13 cellular contexts compared by ENCODE assay signal in genomic region chr7:41148521-41148951, GRCh38.
DNase-seq lines count a peak whose midpoint lies in the region; ATAC-seq and TF ChIP-seq lines count a peak whose summit lies in the region.
"Had no signal": no experiment of that assay in that cellular context is flagged by ENCODE, and none has a peak within 500 bp of the region (broad histone marks: within the 10 kb centered on the region; RNA-seq: fewer than 3 reads in every experiment).

No MANE protein-coding gene starts in this region.

- H3K9ac ChIP-seq in HCT116 (ENCODE audit: low read length) (no peak overlapping the region), SU-DHL-6 (ENCODE audit: low read length) (no peak overlapping the region)

- peaks cover 5% of the 10 kb centered on the region for H3K4me1 Mint-ChIP-seq in nephron progenitor cell

- H3K4me3 ChIP-seq in HCT116 (replicated peaks in 1 of 2; ENCODE audit: low read depth in 1 of 2, low read length in 2 of 2) (no peak overlapping the region), SU-DHL-6 (ENCODE audit: insufficient read depth, low read length, poor library complexity, severe bottlenecking) (no peak overlapping the region), fibroblast of pulmonary artery (replicated peaks; ENCODE audit: low read depth, low read length) (no peak overlapping the region)
- H3K4me3 ChIP-seq: esophagus squamous epithelium had no signal

- H3K27me3 ChIP-seq in HCT116 (ENCODE audit: insufficient read depth, low read length) = no peaks in the 10 kb centered on the region
- H3K27me3 ChIP-seq in SU-DHL-6 (ENCODE audit: low read length) = no peaks in the 10 kb centered on the region
- H3K27me3 ChIP-seq: esophagus squamous epithelium had no signal

- no peak for TF ChIP-seq RAD21 in HCT116 (IDR thresholded peaks at IDR 0.05; ENCODE audit: low read depth)

- no peak overlapping the region for H3K27ac Mint-ChIP-seq in nephron progenitor cell
- H3K27ac Mint-ChIP-seq: activated naive CD8-positive, alpha-beta T cell had no signal

- H3K9me3 ChIP-seq in HCT116 (ENCODE audit: control insufficient read depth in 1 of 2, insufficient read depth in 1 of 2, low read depth in 1 of 2, low read length in 2 of 2) (no peaks in the 10 kb centered on the region), SU-DHL-6 (ENCODE audit: insufficient read depth, low read length) (no peaks in the 10 kb centered on the region)
- H3K9me3 ChIP-seq: esophagus squamous epithelium had no signal

- POLR2A ChIA-PET in HCT116 (lab: Charles Lee) = no interaction called here

- H3K36me3 Mint-ChIP-seq in nephron progenitor cell (ENCODE audit: low read depth) = no peaks in the 10 kb centered on the region
- H3K36me3 Mint-ChIP-seq: activated naive CD8-positive, alpha-beta T cell had no signal

- CTCF ChIA-PET in HCT116 (lab: Charles Lee) = no interaction called here

- H3K4me2 ChIP-seq in HCT116 (ENCODE audit: low read length) (no peak overlapping the region), SU-DHL-6 (ENCODE audit: low read depth, low read length, poor library complexity, severe bottlenecking) (no peak overlapping the region)

- no peak overlapping the region for H2AFZ ChIP-seq in HCT116 (ENCODE audit: low read depth, low read length, poor library complexity, severe bottlenecking)
- peak overlapping the region; percentile 20 for H2AFZ ChIP-seq in SU-DHL-6 (ENCODE audit: low read depth, low read length, severe bottlenecking)

- BruUV-seq in HCT116 (replicated peaks; lab: Mats Ljungman, UMichigan) = no TSS peak

- no peaks in the 10 kb centered on the region for H3K9me3 Mint-ChIP-seq in nephron progenitor cell

- no peaks in the 10 kb centered on the region for H3F3A ChIP-seq in SU-DHL-6 (ENCODE audit: insufficient read depth)

- ATAC-seq in HCT116 (no peak), left lobe of liver (no peak)

- intact Hi-C loops in HCT116 (cut with micrococcal nuclease) = no loop called here

- TF ChIP-seq CTCF in 22Rv1 (IDR thresholded peaks at IDR 0.05) (no peak), HCT116 (IDR thresholded peaks at IDR 0.05 in 2 of 3, conservative IDR thresholded peaks at IDR 0.05 in 1 of 3; ENCODE audit: borderline replicate concordance in 1 of 3, insufficient read depth in 1 of 3, low read depth in 2 of 3, low read length in 2 of 3) (no peak), SU-DHL-6 (IDR thresholded peaks at IDR 0.05; ENCODE audit: insufficient read depth, low read length, poor library complexity, severe bottlenecking) (no peak), fibroblast of pulmonary artery (IDR thresholded peaks at IDR 0.05; ENCODE audit: low read length, missing control alignments) (no peak), nephron progenitor cell (IDR thresholded peaks at IDR 0.05) (no peak)

- H3K36me3 ChIP-seq in HCT116 (ENCODE audit: control insufficient read depth in 1 of 2, insufficient read depth in 2 of 2, low read length in 2 of 2) (no peaks in the 10 kb centered on the region), SU-DHL-6 (ENCODE audit: low read length) (no peaks in the 10 kb centered on the region)
- H3K36me3 ChIP-seq: esophagus squamous epithelium had no signal

- DNase-seq in HCT116 (ENCODE audit: low read depth, low spot score) = peak; percentile 8
- peak; percentile 80 for DNase-seq in fibroblast of pulmonary artery (ENCODE audit: low read depth)
- DNase-seq in left lobe of liver (ENCODE audit: low spot score) = no peak
- no peak for DNase-seq in nephron progenitor cell
- DNase-seq in T-helper 1 cell = no peak
- DNase-seq in NCI-H1436 treated with DMSO at 0.1 percent for 48 hours (lab: John Stamatoyannopoulos, UW) = no peak
- DNase-seq: AML-193, esophagus squamous epithelium, mesendoderm, small intestine had no signal

- H3K27me3 Mint-ChIP-seq in nephron progenitor cell (ENCODE audit: low read depth, poor library complexity) = no peaks in the 10 kb centered on the region
- H3K27me3 Mint-ChIP-seq: activated naive CD8-positive, alpha-beta T cell had no signal

- H3K4me1 ChIP-seq in HCT116 (ENCODE audit: control insufficient read depth in 1 of 2, insufficient read depth in 2 of 2, low read length in 2 of 2) = peaks cover 0 to 7% of the 10 kb centered on the region in 2 experiments; a peak in 1 of 4 replicates

- H3K4me3 Mint-ChIP-seq in nephron progenitor cell = no peak overlapping the region
- H3K4me3 Mint-ChIP-seq: activated naive CD8-positive, alpha-beta T cell had no signal

- peak overlapping the region; percentile 82 for H3K27ac ChIP-seq in 22Rv1
- no peak overlapping the region for H3K27ac ChIP-seq in HCT116 (ENCODE audit: low read depth, low read length)
- H3K27ac ChIP-seq in SU-DHL-6 (ENCODE audit: low read depth, low read length) = no peak overlapping the region

- H3K79me2 ChIP-seq in HCT116 (ENCODE audit: insufficient read depth, low read length) = no peaks in the 10 kb centered on the region
- no peaks in the 10 kb centered on the region for H3K79me2 ChIP-seq in SU-DHL-6 (ENCODE audit: insufficient read depth, low read length)

- RAD21 ChIA-PET in HCT116 (lab: Charles Lee; ENCODE audit: low non-redundant PET in 1 of 2, low total read pairs in 2 of 2, uncharacterized antibody in 2 of 2, unreplicated experiment in 2 of 2) = no interaction called here

- H3K9me2 ChIP-seq in HCT116 (ENCODE audit: insufficient read depth) = no peaks in the 10 kb centered on the region
- no peaks in the 10 kb centered on the region for H3K9me2 ChIP-seq in SU-DHL-6 (replicated peaks; ENCODE audit: insufficient read depth, low read length)

- TF ChIP-seq POLR2A in HCT116 (IDR thresholded peaks at IDR 0.05; ENCODE audit: borderline replicate concordance, extremely low read depth, insufficient read depth, insufficient read length) = no peak

- H4K20me1 ChIP-seq in HCT116 (ENCODE audit: insufficient read depth) = no peaks in the 10 kb centered on the region
- no peaks in the 10 kb centered on the region for H4K20me1 ChIP-seq in SU-DHL-6 (ENCODE audit: low read depth, low read length)

TF ChIP-seq in HCT116, 20 proteins besides CTCF, POLR2A, EP300 and RAD21:
- no peak for TF ChIP-seq FOSL1 (IDR thresholded peaks at IDR 0.05; ENCODE audit: low read depth)
- no peak for TF ChIP-seq JUND (IDR thresholded peaks at IDR 0.05)
- no peak for TF ChIP-seq ZBTB33 (IDR thresholded peaks at IDR 0.05; ENCODE audit: extremely low read depth, insufficient replicate concordance, low read length)
- no peak for TF ChIP-seq YY1 (IDR thresholded peaks at IDR 0.05; ENCODE audit: extremely low read depth, insufficient replicate concordance, low read depth, low read length)
- TF ChIP-seq SIN3A (IDR thresholded peaks at IDR 0.05; ENCODE audit: low read depth) = no peak
- TF ChIP-seq SRF (IDR thresholded peaks at IDR 0.05; ENCODE audit: low read depth) = no peak
- TF ChIP-seq ZFX (IDR thresholded peaks at IDR 0.05) = no peak
- no peak for TF ChIP-seq CEBPB (IDR thresholded peaks at IDR 0.05; ENCODE audit: low read depth)
- no peak for TF ChIP-seq REST (IDR thresholded peaks at IDR 0.05; ENCODE audit: low read depth)
- no peak for TF ChIP-seq SP1 (IDR thresholded peaks at IDR 0.05; ENCODE audit: low read depth)
- no peak for TF ChIP-seq EZH2 (IDR thresholded peaks at IDR 0.05)
- TF ChIP-seq MAX (IDR thresholded peaks at IDR 0.05) = no peak
- no peak for TF ChIP-seq POLR2AphosphoS5 (IDR thresholded peaks at IDR 0.05; ENCODE audit: low read depth, low read length)
- TF ChIP-seq CBX3 (IDR thresholded peaks at IDR 0.05; ENCODE audit: low read depth) = no peak
- no peak for TF ChIP-seq EZH2phosphoT487 (IDR thresholded peaks at IDR 0.05; ENCODE audit: borderline replicate concordance)
- TF ChIP-seq ZNF274 (IDR thresholded peaks at IDR 0.05; ENCODE audit: low read depth, low read length) = no peak

Comparison
In these comparisons a context has a peak if more than half of its experiments do, and no peak if none do; other contexts are left out.
1. DNase-seq: peak in HCT116 (single experiment) and fibroblast of pulmonary artery (single experiment); none in left lobe of liver (single experiment), nephron progenitor cell (single experiment), T-helper 1 cell (0 of 5) and NCI-H1436 treated with DMSO at 0.1 percent for 48 hours (single experiment).